ENCODE assay signal across 20 cellular contexts in the genomic region with DNA sequence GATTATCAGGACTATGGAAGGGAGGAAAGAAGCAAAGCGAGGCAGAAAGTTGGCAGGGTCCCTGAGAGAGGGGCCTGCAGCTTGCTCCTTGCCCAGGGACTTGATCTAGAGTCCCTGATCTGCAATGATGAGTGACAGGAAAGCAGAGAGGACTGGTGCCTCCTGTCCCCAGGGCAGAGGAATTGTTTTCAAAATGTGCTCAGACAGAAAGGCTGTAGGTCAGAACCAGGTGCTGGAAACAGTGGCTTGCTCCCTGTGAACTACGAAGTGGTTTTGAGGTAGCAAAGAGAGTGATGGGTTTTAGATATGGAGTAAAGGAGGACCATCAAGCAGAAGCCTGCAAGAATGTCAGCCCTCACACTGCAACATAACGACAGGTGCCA.
DNase-seq lines count a peak whose midpoint lies in the region; ATAC-seq, FAIRE-seq and TF ChIP-seq lines count a peak whose summit lies in the region.
"Had no signal": no experiment of that assay in that cellular context is flagged by ENCODE, and none has a peak within 500 bp of the region (broad histone marks: within the 10 kb centered on the region; RNA-seq: fewer than 3 reads in every experiment).

No MANE protein-coding gene starts in this region.

- POLR2A ChIA-PET in HepG2 (lab: Yijun Ruan, JAX) = no interaction called here
- POLR2A ChIA-PET in PC-9 (lab: Charles Lee; ENCODE audit: unreplicated experiment) = no interaction called here

- H3K9me3 ChIP-seq in HepG2 (ENCODE audit: low read length) (no peaks in the 10 kb centered on the region), right lobe of liver (no peaks in the 10 kb centered on the region), PC-9 (ENCODE audit: insufficient read depth, low read depth) (no peaks in the 10 kb centered on the region), transverse colon (no peaks in the 10 kb centered on the region)

- H3K4me3 Mint-ChIP-seq in immature natural killer cell = peak overlapping the region in 1 of 5 donors; percentile 18

- H3K36me3 ChIP-seq in HepG2 (replicated peaks in 1 of 2; ENCODE audit: control insufficient read depth in 1 of 2, insufficient read depth in 2 of 2, low read length in 2 of 2) = no peaks in the 10 kb centered on the region
- no peaks in the 10 kb centered on the region for H3K36me3 ChIP-seq in right lobe of liver
- no peaks in the 10 kb centered on the region for H3K36me3 ChIP-seq in PC-9 (ENCODE audit: low read depth)
- H3K36me3 ChIP-seq in transverse colon = no peaks in the 10 kb centered on the region

- H3F3A ChIP-seq in PC-9 (ENCODE audit: insufficient read depth, low read depth) = peaks cover 13% of the 10 kb centered on the region; the same call in 1 of the 2 replicates

- H3K27ac ChIP-seq in HepG2 (ENCODE audit: extremely low read length, insufficient read depth, low read length) (no peak overlapping the region), right lobe of liver (no peak overlapping the region), PC-9 (0 out of 2 replicates have a peak overlapping the region, but pooled peaks have one; percentile 19), transverse colon (no peak overlapping the region)
- H3K27ac ChIP-seq: VCaP had no signal

- no peak for TF ChIP-seq RAD21 in HepG2 (CRISPR knock-in tag; IDR thresholded peaks at IDR 0.05)

- ATAC-seq in HepG2 (peak; percentile 9; the same call in 1 of the 3 replicates), right lobe of liver (no peak), HG03196 (IDR thresholded peaks at IDR 0.05; ENCODE audit: unreplicated experiment) (no peak), SK-N-SH treated with all-trans-retinoic acid at 6 μM for 48 hours (no peak)
- ATAC-seq: left ventricle myocardium superior had no signal

- peaks cover 0 to 21% of the 10 kb centered on the region in 2 experiments; a peak in 3 of 5 replicates for H3K27me3 ChIP-seq in HepG2 (ENCODE audit: control insufficient read depth in 1 of 2, insufficient read depth in 2 of 2, low read length in 2 of 2)
- no peaks in the 10 kb centered on the region for H3K27me3 ChIP-seq in right lobe of liver
- H3K27me3 ChIP-seq in PC-9 (ENCODE audit: insufficient read depth, low read depth) = no peaks in the 10 kb centered on the region
- H3K27me3 ChIP-seq in transverse colon = no peaks in the 10 kb centered on the region

- no peaks in the 10 kb centered on the region for H4K20me1 ChIP-seq in HepG2 (ENCODE audit: insufficient read depth, low read length)
- no peaks in the 10 kb centered on the region for H4K20me1 ChIP-seq in PC-9 (ENCODE audit: insufficient read depth)

- H3K9me3 Mint-ChIP-seq in immature natural killer cell = no peaks in the 10 kb centered on the region

- peaks cover 0 to 2% (median 0%) of the 10 kb centered on the region in 3 donors for H3K27me3 Mint-ChIP-seq in immature natural killer cell (ENCODE audit: low read depth in 3 of 3)

- peaks cover 19 to 24% of the 10 kb centered on the region in 2 donors for H3K4me1 Mint-ChIP-seq in immature natural killer cell

- H3K79me2 ChIP-seq in HepG2 (ENCODE audit: insufficient read depth, low read length) (no peaks in the 10 kb centered on the region), PC-9 (ENCODE audit: low read depth) (no peaks in the 10 kb centered on the region)

- peaks cover 53% of the 10 kb centered on the region for H3K4me1 ChIP-seq in HepG2 (ENCODE audit: insufficient read depth, low read length)
- H3K4me1 ChIP-seq in right lobe of liver = no peaks in the 10 kb centered on the region
- peaks cover 43% of the 10 kb centered on the region for H3K4me1 ChIP-seq in PC-9 (replicated peaks; ENCODE audit: insufficient read depth)
- H3K4me1 ChIP-seq in transverse colon = peaks cover 0 to 6% (median 1%) of the 10 kb centered on the region in 4 donors

- BruUV-seq in HepG2 (replicated peaks; lab: Mats Ljungman, UMichigan) (no TSS peak), PC-9 (replicated peaks; lab: Mats Ljungman, UMichigan) (no TSS peak)

- no peaks in the 10 kb centered on the region for H3K36me3 Mint-ChIP-seq in immature natural killer cell

- TF ChIP-seq CTCF in HepG2 (CRISPR knock-in tag; IDR thresholded peaks at IDR 0.05) = no peak
- TF ChIP-seq CTCF in right lobe of liver (IDR thresholded peaks at IDR 0.05) = no peak
- no peak for TF ChIP-seq CTCF in PC-9 (conservative IDR thresholded peaks at IDR 0.05)
- TF ChIP-seq CTCF in transverse colon (IDR thresholded peaks at IDR 0.05) = no peak

- intact Hi-C loops in HepG2 (cut with micrococcal nuclease; ENCODE audit: unreplicated experiment) (no loop called here), right lobe of liver (cut with DNase I) (no loop called here), PC-9 (cut with micrococcal nuclease; ENCODE audit: unreplicated experiment) (no loop called here), transverse colon (cut with DNase I; ENCODE audit: low total_unique reads) (no loop called here)

- in situ Hi-C loops in HepG2 (cut with HindIII; ENCODE audit: extremely low pct_ligation_motif_present, low pct_unique_long_range_greater_than_20kb) = no loop called here
- in situ Hi-C loops in transverse colon (cut with MboI; ENCODE audit: low pct_ligation_motif_present in 1 of 4, low pct_unique_long_range_greater_than_20kb in 1 of 4, low sequenced_read_pairs in 3 of 4) = no loop called here

- TF ChIP-seq EP300 in HepG2 (IDR thresholded peaks at IDR 0.05; ENCODE audit: low read depth in 2 of 2, low read length in 2 of 2) (no peak), HepG2 (CRISPR knock-in tag; IDR thresholded peaks at IDR 0.05; ENCODE audit: borderline replicate concordance) (no peak), transverse colon (IDR thresholded peaks at IDR 0.05; ENCODE audit: low read depth) (no peak)

- no peak overlapping the region for H2AFZ ChIP-seq in HepG2 (ENCODE audit: low read length)
- no peak overlapping the region for H2AFZ ChIP-seq in PC-9

- no peak overlapping the region for H3K4me2 ChIP-seq in HepG2 (ENCODE audit: low read depth, low read length)
- H3K4me2 ChIP-seq in PC-9 = peak overlapping the region; percentile 27

- WGBS in HepG2 (ENCODE audit: low lambda C conversion rate) = 23% methylated on average over 3 of the region's 3 CpGs
- 31% methylated on average over 3 of the region's 3 CpGs for WGBS in right lobe of liver (ENCODE audit: insufficient coverage, low coverage, low lambda C conversion rate, missing lambda C conversion rate)
- WGBS in transverse colon (ENCODE audit: low coverage in 1 of 2), 2 donors = 32 to 38% methylated on average over 3 of the region's 3 CpGs

- no peaks in the 10 kb centered on the region for H3K9me2 ChIP-seq in PC-9 (ENCODE audit: insufficient read depth)

- CTCF ChIA-PET in HepG2 (lab: Yijun Ruan, JAX; ENCODE audit: low intra/inter-chr PET ratio, low total read pairs) (no interaction called here), PC-9 (lab: Charles Lee) (interaction anchor here (0.6 kb wide), 1 partner anchor 757 kb away, joined by 4 read pairs; no protein-coding TSS in a partner anchor)

- DNase-seq in HepG2 (ENCODE audit: low spot score) = no peak
- no peak for DNase-seq in right lobe of liver
- no peak for DNase-seq in PC-9
- DNase-seq in immature natural killer cell = no peak
- DNase-seq in transverse colon = no peak
- DNase-seq in CD1c-positive myeloid dendritic cell (ENCODE audit: extremely low spot score) = no peak
- DNase-seq: activated CD4-positive, alpha-beta T cell treated with anti-CD3 and anti-CD28 coated beads, Interleukin-2, amount 50 U/mL, for 48 hours; activated gamma-delta T cell; GOT3; head of caudate nucleus; left ventricle myocardium superior; NCI-H1105 treated with DMSO at 0.1 percent for 48 hours; NCI-H2107; NCI-H524; Right ventricle myocardium superior; stimulated activated CD4-positive, alpha-beta T cell treated with anti-CD3 and anti-CD28 coated beads, Interleukin-12 subunit alpha, Interleukin-12 subunit beta, amount 100 ng/mL, for 4 hours had no signal

- FAIRE-seq in HepG2 (lab: Jason Lieb, UNC) = peak; percentile 8
- FAIRE-seq: HTR-8/SVneo had no signal

- no peak overlapping the region for H3K9ac ChIP-seq in HepG2 (ENCODE audit: insufficient read depth, low read depth, low read length)

- H3K27ac Mint-ChIP-seq in immature natural killer cell = peak overlapping the region in 4 of 6 donors; percentile 67 to 92 (median 74)

- TF ChIP-seq POLR2A in HepG2 (IDR thresholded peaks at IDR 0.05; ENCODE audit: insufficient read depth in 1 of 2, low read depth in 2 of 2, low read length in 2 of 2) (no peak), right lobe of liver (IDR thresholded peaks at IDR 0.05) (no peak), transverse colon (IDR thresholded peaks at IDR 0.05) (no peak)

- H3K4me3 ChIP-seq in HepG2 (replicated peaks in 1 of 3; ENCODE audit: insufficient read depth in 1 of 3, low read depth in 2 of 3, low read length in 3 of 3) = no peak overlapping the region
- no peak overlapping the region for H3K4me3 ChIP-seq in right lobe of liver
- no peak overlapping the region for H3K4me3 ChIP-seq in PC-9
- H3K4me3 ChIP-seq in transverse colon = no peak overlapping the region

TF ChIP-seq in SK-N-SH treated with all-trans-retinoic acid at 6 μM for 48 hours, 23 proteins besides CTCF, POLR2A, EP300 and RAD21 (continues in another document):
- no peak for TF ChIP-seq PATZ1 (CRISPR knock-in tag; IDR thresholded peaks at IDR 0.05; ENCODE audit: borderline replicate concordance)
- no peak for TF ChIP-seq ARNTL (CRISPR knock-in tag; IDR thresholded peaks at IDR 0.05; ENCODE audit: borderline replicate concordance, low read depth)
- TF ChIP-seq SNAI2 (CRISPR knock-in tag; IDR thresholded peaks at IDR 0.05) = no peak
